ENCODE assay signal across 10 cellular contexts in genomic region chr1:44531785-44532566, GRCh38.
DNase-seq lines count a peak whose midpoint lies in the region; ATAC-seq, FAIRE-seq and TF ChIP-seq lines count a peak whose summit lies in the region.
"Had no signal": no experiment of that assay in that cellular context is flagged by ENCODE, and none has a peak within 500 bp of the region (broad histone marks: within the 10 kb centered on the region; RNA-seq: fewer than 3 reads in every experiment).

No MANE protein-coding gene starts in this region.

- H3K4me3 ChIP-seq in A549 (no peak overlapping the region), MG63 (no peak overlapping the region)
- H3K4me3 ChIP-seq: heart right ventricle had no signal

- H3K27ac ChIP-seq in A549: peak overlapping the region; percentile 86 to 87
- H3K27ac ChIP-seq: heart right ventricle had no signal

- POLR2A ChIA-PET in A549 (lab: Yijun Ruan, JAX): interaction anchor here (0.6 kb wide), 1 partner anchor 1280 kb away, joined by 6 read pairs; no protein-coding TSS in a partner anchor

- no peak for TF ChIP-seq RAD21 in A549 (conservative IDR thresholded peaks at IDR 0.05 in 1 of 2, IDR thresholded peaks at IDR 0.05 in 1 of 2)

- CTCF ChIA-PET in A549 (lab: Yijun Ruan, JAX): interaction anchor here (0.5 to 2.0 kb wide), 4 partner anchors 22 to 63 kb away, joined by 3 to 7 read pairs (median 4); no protein-coding TSS in a partner anchor

- H3K9me3 ChIP-seq in A549 (peaks cover 15% of the 10 kb centered on the region; the same call in 1 of the 3 replicates), MG63 (no peaks in the 10 kb centered on the region)

- H3K9me3 Mint-ChIP-seq in glutamatergic neuron (ENCODE audit: unreplicated experiment): no peaks in the 10 kb centered on the region

- no peak overlapping the region for H3K27ac Mint-ChIP-seq in glutamatergic neuron (ENCODE audit: unreplicated experiment)

- TF ChIP-seq POLR2A in A549 (IDR thresholded peaks at IDR 0.05; ENCODE audit: low read length): no peak
- no peak for TF ChIP-seq POLR2A in GM18505 (IDR thresholded peaks at IDR 0.05; ENCODE audit: borderline replicate concordance, extremely low read depth, insufficient read depth, insufficient read length)

- H3K36me3 ChIP-seq in MG63: no peaks in the 10 kb centered on the region
- H3K36me3 ChIP-seq: heart right ventricle had no signal

- peak; percentile 23 for FAIRE-seq in A549 (lab: Jason Lieb, UNC)
- peak; percentile 58 for FAIRE-seq in GM18507 (lab: Jason Lieb, UNC)

- H3K4me2 ChIP-seq in A549: peak overlapping the region; percentile 60

- ATAC-seq in A549 (peak; percentile 89 to 90), GM18519 (IDR thresholded peaks at IDR 0.05; ENCODE audit: low FRiP score, unreplicated experiment) (no peak), GM18505 (IDR thresholded peaks at IDR 0.05; ENCODE audit: unreplicated experiment) (no peak), GM21515 (IDR thresholded peaks at IDR 0.05; ENCODE audit: unreplicated experiment) (no peak)

- peaks cover 7% of the 10 kb centered on the region for H3K4me1 Mint-ChIP-seq in glutamatergic neuron (ENCODE audit: low read depth, unreplicated experiment)

- peaks cover 18% of the 10 kb centered on the region for H3K4me1 ChIP-seq in A549
- H3K4me1 ChIP-seq: heart right ventricle had no signal

- TF ChIP-seq CTCF in A549 (IDR thresholded peaks at IDR 0.05) (no peak), glutamatergic neuron (IDR thresholded peaks at IDR 0.05; ENCODE audit: partially characterized antibody, unreplicated experiment) (no peak)

- H3K36me3 Mint-ChIP-seq in glutamatergic neuron (ENCODE audit: unreplicated experiment): peaks cover 4% of the 10 kb centered on the region

- TF ChIP-seq EP300 in A549 (IDR thresholded peaks at IDR 0.05): no peak

- peak; percentile 52 to 76 for DNase-seq in A549 (ENCODE audit: low read depth in 1 of 2, low spot score in 1 of 2)
- DNase-seq in GM18507 (ENCODE audit: extremely low spot score, insufficient read length, low read depth): no peak
- DNase-seq in MG63: peak; percentile 15
- peak; percentile 42 for DNase-seq in dermis blood vessel endothelial cell
- no peak for DNase-seq in glutamatergic neuron
- DNase-seq: heart right ventricle, NCI-H82 had no signal

- H3K27me3 ChIP-seq in MG63: no peaks in the 10 kb centered on the region

- WGBS in A549 (ENCODE audit: missing lambda C conversion rate): 3% methylated on average over 4 of the region's 4 CpGs

- H3K4me3 Mint-ChIP-seq in glutamatergic neuron (ENCODE audit: unreplicated experiment): no peak overlapping the region

- H3K27me3 Mint-ChIP-seq in glutamatergic neuron (ENCODE audit: unreplicated experiment): peaks cover 7% of the 10 kb centered on the region

TF ChIP-seq in A549, 52 proteins besides CTCF, POLR2A, EP300 and RAD21:
- no peak for TF ChIP-seq SMC3 (IDR thresholded peaks at IDR 0.05)
- peak; percentile 46; the same call in 1 of the 2 replicates for TF ChIP-seq FOSL2 (IDR thresholded peaks at IDR 0.05)
- TF ChIP-seq FOSL2 (CRISPR knock-in tag; IDR thresholded peaks at IDR 0.05): peak; percentile 80
- no peak for TF ChIP-seq MYC (IDR thresholded peaks at IDR 0.05; ENCODE audit: borderline replicate concordance, low read length)
- TF ChIP-seq E2F6 (IDR thresholded peaks at IDR 0.05; ENCODE audit: borderline replicate concordance, low read depth): no peak
- no peak for TF ChIP-seq ZC3H11A (IDR thresholded peaks at IDR 0.05)
- TF ChIP-seq REST (IDR thresholded peaks at IDR 0.05): peak; percentile 46; the same call in 1 of the 2 replicates
- no peak for TF ChIP-seq CBX8 (IDR thresholded peaks at IDR 0.05)
- TF ChIP-seq KDM5A (IDR thresholded peaks at IDR 0.05): no peak
- 0 out of 2 replicates have a peak, but pooled peaks have one; percentile 35 for TF ChIP-seq JUNB (IDR thresholded peaks at IDR 0.05)
- TF ChIP-seq MAFK (IDR thresholded peaks at IDR 0.05; ENCODE audit: partially characterized antibody): peak; percentile 97
- TF ChIP-seq HOXA7 (CRISPR knock-in tag; IDR thresholded peaks at IDR 0.05): no peak
- no peak for TF ChIP-seq MAZ (IDR thresholded peaks at IDR 0.05; ENCODE audit: borderline replicate concordance, low read depth, low read length)
- peak; percentile 88 for TF ChIP-seq NFE2L2 (conservative IDR thresholded peaks at IDR 0.05; ENCODE audit: low read length)

Comparison
In these comparisons a context has a peak if more than half of its experiments do, and no peak if none do; other contexts are left out.
1. ATAC-seq: peak in A549 (2 of 2); none in GM18519 (single experiment), GM18505 (single experiment) and GM21515 (single experiment).
2. DNase-seq: peak in A549 (2 of 2), MG63 (single experiment) and dermis blood vessel endothelial cell (single experiment); none in GM18507 (single experiment) and glutamatergic neuron (single experiment).